ENCODE assay signal across 8 cellular contexts in genomic region chrX:154379569-154379951, GRCh38. TPM values are rescaled to one million over a fixed set of nuclear protein-coding genes. Genes with fewer than 3 reads are reported as not detected.
A peak's percentile ranks its signal among the peaks of the same experiment; 100 is the strongest.
DNase-seq lines count a peak whose midpoint lies in the region; ATAC-seq and TF ChIP-seq lines count a peak whose summit lies in the region.

No MANE protein-coding gene starts in this region.

- peak overlapping the region; percentile 93 for H3K4me3 Mint-ChIP-seq in CD4-positive, alpha-beta T cell
- H3K4me3 Mint-ChIP-seq in IgD-negative memory B cell = peak overlapping the region; percentile 82 to 91 (median 90)
- H3K4me3 Mint-ChIP-seq in nephron progenitor cell = peak overlapping the region; percentile 87

- H3K36me3 Mint-ChIP-seq in CD4-positive, alpha-beta T cell (ENCODE audit: low read depth) = peaks cover 37% of the 10 kb centered on the region
- H3K36me3 Mint-ChIP-seq in IgD-negative memory B cell = peaks cover 2% of the 10 kb centered on the region
- H3K36me3 Mint-ChIP-seq in nephron progenitor cell (ENCODE audit: low read depth) = peaks cover 4% of the 10 kb centered on the region

- ATAC-seq in CD4-positive, alpha-beta T cell (ENCODE audit: poor library complexity) = no peak
- ATAC-seq in HG03095 (IDR thresholded peaks at IDR 0.05; ENCODE audit: unreplicated experiment) = no peak

- POLR2A ChIA-PET in CD4-positive, alpha-beta T cell (lab: Charles Lee) = interaction anchor here (1.0 to 1.8 kb wide), 10 partner anchors 9 to 413 kb away, joined by 3 to 23 read pairs (median 5); partner anchors contain the start of genes DNASE1L1, HCFC1 and RPL10

- TF ChIP-seq CTCF in CD4-positive, alpha-beta T cell (IDR thresholded peaks at IDR 0.05) = no peak
- TF ChIP-seq CTCF in dorsolateral prefrontal cortex (IDR thresholded peaks at IDR 0.05 in 54 of 56, conservative IDR thresholded peaks at IDR 0.05 in 2 of 56; ENCODE audit: low read depth in 1 of 56, partially characterized antibody in 56 of 56) (no peak), nephron progenitor cell (IDR thresholded peaks at IDR 0.05) (no peak)

- no peaks in the 10 kb centered on the region for H3K27me3 Mint-ChIP-seq in CD4-positive, alpha-beta T cell
- H3K27me3 Mint-ChIP-seq in IgD-negative memory B cell (no peaks in the 10 kb centered on the region), nephron progenitor cell (ENCODE audit: low read depth, poor library complexity) (peaks cover 3% of the 10 kb centered on the region)

- H3K27me3 ChIP-seq in CD4-positive, alpha-beta T cell (ENCODE audit: control insufficient read depth, insufficient read depth, low read length) = no peaks in the 10 kb centered on the region
- peaks cover 0 to 32% (median 5%) of the 10 kb centered on the region in 45 donors for H3K27me3 ChIP-seq in dorsolateral prefrontal cortex

- intact Hi-C loops in CD4-positive, alpha-beta T cell (cut with DNase I, micrococcal nuclease) = loop anchor here in 1 of 2 experiments (10.0 kb wide), 1 partner anchor 365 kb away; the partner anchor contains the start of gene IRAK1
- intact Hi-C loops in dorsolateral prefrontal cortex (cut with DNase I) = loop anchor here in 1 of 2 donors (10.0 kb wide), 1 partner anchor 285 kb away; the partner anchor contains the start of gene MECP2

- peak overlapping the region; percentile 94 for H3K27ac Mint-ChIP-seq in CD4-positive, alpha-beta T cell
- peak overlapping the region; percentile 93 to 98 (median 96) for H3K27ac Mint-ChIP-seq in IgD-negative memory B cell
- peak overlapping the region; percentile 59 for H3K27ac Mint-ChIP-seq in nephron progenitor cell

- CTCF ChIA-PET in CD4-positive, alpha-beta T cell (lab: Charles Lee) = no interaction called here

- no peak for DNase-seq in CD4-positive, alpha-beta T cell
- no peak for DNase-seq in dorsolateral prefrontal cortex
- DNase-seq in nephron progenitor cell = no peak
- no peak for DNase-seq in H4 (ENCODE audit: low spot score)
- DNase-seq in putamen (ENCODE audit: low spot score) = no peak
- no peak for DNase-seq in NOMO-1 (lab: John Stamatoyannopoulos, UW; ENCODE audit: unreplicated experiment in 2 of 2)

- H3K27ac ChIP-seq in CD4-positive, alpha-beta T cell (ENCODE audit: low read depth, low read length) = peak overlapping the region; percentile 92
- H3K27ac ChIP-seq in dorsolateral prefrontal cortex = peak overlapping the region; percentile 73 to 99 (median 95)

- H3K4me1 Mint-ChIP-seq in CD4-positive, alpha-beta T cell (ENCODE audit: low read depth) = peaks cover 5% of the 10 kb centered on the region
- H3K4me1 Mint-ChIP-seq in IgD-negative memory B cell (peaks cover 4 to 9% (median 5%) of the 10 kb centered on the region in 3 donors), nephron progenitor cell (peaks cover 27% of the 10 kb centered on the region)

- H3K9me3 ChIP-seq in CD4-positive, alpha-beta T cell (ENCODE audit: control insufficient read depth, low read length) = no peaks in the 10 kb centered on the region

- peak overlapping the region; percentile 34 to 87 (median 77) for H3K4me3 ChIP-seq in dorsolateral prefrontal cortex

- H3K9me3 Mint-ChIP-seq in CD4-positive, alpha-beta T cell = no peaks in the 10 kb centered on the region
- H3K9me3 Mint-ChIP-seq in IgD-negative memory B cell (peaks cover 0 to 2% (median 0%) of the 10 kb centered on the region in 3 donors), nephron progenitor cell (peaks cover 43% of the 10 kb centered on the region)

RNA-seq across cellular contexts. Expression of gene EMD, which starts 0.5 kb away (rescaled TPM):
- total RNA-seq in CD4-positive, alpha-beta T cell = 100 to 1,000 TPM; 164 to 178 TPM
- 32.4 TPM for polyA plus RNA-seq in IgD-negative memory B cell
- 10 to 100 TPM; 21.9 to 72.7 (median 41.5) TPM for total RNA-seq in dorsolateral prefrontal cortex
- 53.3 and 69.3 TPM in 2 replicates for total RNA-seq in H4 (2014; rRNA removed; shearing (Covaris generic))

RNA-seq across cellular contexts. Expression of gene FLNA, which starts 5.1 kb away (rescaled TPM):
- total RNA-seq in CD4-positive, alpha-beta T cell = 1,000 to 10,000 TPM; 1,012 to 1,022 TPM
- polyA plus RNA-seq in IgD-negative memory B cell = 396 TPM
- 100 to 1,000 TPM in 68 of 120 experiments, 10 to 100 TPM in 52; 48.9 to 557 (median 107) TPM for total RNA-seq in dorsolateral prefrontal cortex
- 409 and 458 TPM in 2 replicates for total RNA-seq in H4 (2014; rRNA removed; shearing (Covaris generic))

RNA-seq across cellular contexts. Expression of gene RPL10, which starts 18.6 kb away (rescaled TPM):
- 1,000 to 10,000 TPM; 5,036 to 5,204 TPM for total RNA-seq in CD4-positive, alpha-beta T cell
- polyA plus RNA-seq in IgD-negative memory B cell = 5,716 TPM
- 1,000 to 10,000 TPM in 1 of 120 experiments, 100 to 1,000 TPM in 119; 412 to 1,036 (median 652) TPM for total RNA-seq in dorsolateral prefrontal cortex
- 5,829 and 6,316 TPM in 2 replicates for total RNA-seq in H4 (2014; rRNA removed; shearing (Covaris generic))

RNA-seq across cellular contexts. Expression of gene DNASE1L1, which starts 29.5 kb away (rescaled TPM):
- total RNA-seq in CD4-positive, alpha-beta T cell = 10 to 100 TPM; 16.0 to 18.4 TPM
- polyA plus RNA-seq in IgD-negative memory B cell = 29.4 TPM
- 10 to 100 TPM in 118 of 120 experiments, 1 to 10 TPM in 2; 8.0 to 29.0 (median 17.4) TPM for total RNA-seq in dorsolateral prefrontal cortex
- total RNA-seq in H4 (2014; rRNA removed; shearing (Covaris generic)) = 19.4 and 21.8 TPM in 2 replicates

RNA-seq across cellular contexts. Expression of gene TAFAZZIN, which starts 31.8 kb away (rescaled TPM):
- 10 to 100 TPM; 72.8 to 78.5 TPM for total RNA-seq in CD4-positive, alpha-beta T cell
- 51.3 TPM for polyA plus RNA-seq in IgD-negative memory B cell
- 100 to 1,000 TPM in 4 of 120 experiments, 10 to 100 TPM in 116; 35.6 to 127 (median 62.3) TPM for total RNA-seq in dorsolateral prefrontal cortex
- total RNA-seq in H4 (2014; rRNA removed; shearing (Covaris generic)) = 15.1 and 15.3 TPM in 2 replicates
